ENCODE assay signal across 1 cellular context in the genomic region with DNA sequence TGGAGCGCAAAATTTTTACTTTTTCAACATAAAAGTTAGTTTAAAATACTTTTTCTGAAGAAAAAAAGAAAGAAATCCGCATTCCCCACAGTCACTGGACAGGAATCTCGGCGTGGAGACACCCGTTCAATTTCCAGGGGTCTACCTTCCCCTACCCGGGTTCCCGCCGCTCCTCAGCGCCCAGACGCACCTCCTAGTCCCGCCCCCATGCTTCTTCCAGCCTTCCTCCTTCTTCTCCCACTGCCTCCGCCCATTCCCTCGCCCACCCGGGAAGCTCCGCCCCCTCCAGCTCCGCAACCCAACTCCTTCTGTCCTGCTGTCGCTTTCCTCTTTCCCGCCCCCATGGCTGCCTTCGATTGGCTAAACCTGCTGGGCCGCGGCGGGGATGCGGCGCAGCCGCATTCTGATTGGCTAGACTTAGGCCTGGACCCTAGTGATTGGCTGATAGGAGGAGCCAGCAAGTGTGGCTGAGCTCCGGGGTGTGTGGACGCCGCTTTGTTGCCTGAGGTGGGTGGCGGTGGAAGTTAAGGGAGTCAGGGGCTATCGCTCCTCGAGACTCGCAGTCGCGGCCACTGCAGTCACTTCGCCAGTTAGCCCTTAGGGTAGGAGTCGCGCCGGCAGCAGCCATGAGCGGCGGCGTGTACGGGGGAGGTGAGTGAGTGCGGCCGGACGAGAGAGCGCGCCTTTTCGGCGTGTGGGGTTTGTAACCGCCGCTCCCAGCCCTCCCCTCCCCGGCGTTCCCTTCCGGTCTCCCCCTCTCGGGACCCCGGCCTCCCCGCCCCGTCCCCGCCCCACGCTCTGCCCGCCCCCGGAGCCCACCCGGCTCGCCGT.
TF ChIP-seq lines count a peak whose summit lies in the region.

ACTL6A (plus strand) TSS at position 460 of the 831 bp plus-strand sequence; CDS start at position 627, 167 bp downstream.

TF ChIP-seq in HepG2, 621 proteins besides CTCF, POLR2A, EP300 and RAD21 (continued from another document and continues in another):
- TF ChIP-seq, protein P1, sequence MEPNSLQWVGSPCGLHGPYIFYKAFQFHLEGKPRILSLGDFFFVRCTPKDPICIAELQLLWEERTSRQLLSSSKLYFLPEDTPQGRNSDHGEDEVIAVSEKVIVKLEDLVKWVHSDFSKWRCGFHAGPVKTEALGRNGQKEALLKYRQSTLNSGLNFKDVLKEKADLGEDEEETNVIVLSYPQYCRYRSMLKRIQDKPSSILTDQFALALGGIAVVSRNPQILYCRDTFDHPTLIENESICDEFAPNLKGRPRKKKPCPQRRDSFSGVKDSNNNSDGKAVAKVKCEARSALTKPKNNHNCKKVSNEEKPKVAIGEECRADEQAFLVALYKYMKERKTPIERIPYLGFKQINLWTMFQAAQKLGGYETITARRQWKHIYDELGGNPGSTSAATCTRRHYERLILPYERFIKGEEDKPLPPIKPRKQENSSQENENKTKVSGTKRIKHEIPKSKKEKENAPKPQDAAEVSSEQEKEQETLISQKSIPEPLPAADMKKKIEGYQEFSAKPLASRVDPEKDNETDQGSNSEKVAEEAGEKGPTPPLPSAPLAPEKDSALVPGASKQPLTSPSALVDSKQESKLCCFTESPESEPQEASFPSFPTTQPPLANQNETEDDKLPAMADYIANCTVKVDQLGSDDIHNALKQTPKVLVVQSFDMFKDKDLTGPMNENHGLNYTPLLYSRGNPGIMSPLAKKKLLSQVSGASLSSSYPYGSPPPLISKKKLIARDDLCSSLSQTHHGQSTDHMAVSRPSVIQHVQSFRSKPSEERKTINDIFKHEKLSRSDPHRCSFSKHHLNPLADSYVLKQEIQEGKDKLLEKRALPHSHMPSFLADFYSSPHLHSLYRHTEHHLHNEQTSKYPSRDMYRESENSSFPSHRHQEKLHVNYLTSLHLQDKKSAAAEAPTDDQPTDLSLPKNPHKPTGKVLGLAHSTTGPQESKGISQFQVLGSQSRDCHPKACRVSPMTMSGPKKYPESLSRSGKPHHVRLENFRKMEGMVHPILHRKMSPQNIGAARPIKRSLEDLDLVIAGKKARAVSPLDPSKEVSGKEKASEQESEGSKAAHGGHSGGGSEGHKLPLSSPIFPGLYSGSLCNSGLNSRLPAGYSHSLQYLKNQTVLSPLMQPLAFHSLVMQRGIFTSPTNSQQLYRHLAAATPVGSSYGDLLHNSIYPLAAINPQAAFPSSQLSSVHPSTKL (CRISPR knock-in tag; IDR thresholded peaks at IDR 0.05), result peak; percentile 37; the same call in 1 of the 2 replicates
- TF ChIP-seq HOXD1 (CRISPR knock-in tag; IDR thresholded peaks at IDR 0.05) (no peak), TFE3 (CRISPR knock-in tag; IDR thresholded peaks at IDR 0.05) (no peak; the same call in 1 of the 2 replicates), SP5 (CRISPR knock-in tag; IDR thresholded peaks at IDR 0.05; ENCODE audit: borderline replicate concordance, low read depth) (peak; percentile 74), PLRG1 (conservative IDR thresholded peaks at IDR 0.05) (no peak), ZBTB39 (CRISPR knock-in tag; IDR thresholded peaks at IDR 0.05) (no peak), CCAR2 (optimal IDR thresholded peaks at IDR 0.05; ENCODE audit: low read depth, low read length) (no peak), EHMT2 (IDR thresholded peaks at IDR 0.05; ENCODE audit: borderline replicate concordance, low read depth, low read length) (no peak), JDP2 (CRISPR knock-in tag; IDR thresholded peaks at IDR 0.05; ENCODE audit: borderline replicate concordance) (no peak), ATRX (CRISPR knock-in tag; IDR thresholded peaks at IDR 0.05; ENCODE audit: borderline replicate concordance) (no peak), ZNF224 (CRISPR knock-in tag; IDR thresholded peaks at IDR 0.05) (no peak), ZZZ3 (CRISPR knock-in tag; IDR thresholded peaks at IDR 0.05; ENCODE audit: borderline replicate concordance) (peak; percentile 80; the same call in 1 of the 2 replicates), MATR3 (CRISPR knock-in tag; IDR thresholded peaks at IDR 0.05) (no peak), ZNF652 (CRISPR knock-in tag; IDR thresholded peaks at IDR 0.05; ENCODE audit: borderline replicate concordance, low read depth) (no peak), KDM6A (CRISPR knock-in tag; IDR thresholded peaks at IDR 0.05; ENCODE audit: low read depth) (no peak), SIN3B (IDR thresholded peaks at IDR 0.05; ENCODE audit: low read length) (0 out of 2 replicates have a peak, but pooled peaks have one; percentile 22), ZNF747 (CRISPR knock-in tag; IDR thresholded peaks at IDR 0.05; ENCODE audit: borderline replicate concordance) (peak; percentile 76; the same call in 1 of the 2 replicates), ZKSCAN8 (CRISPR knock-in tag; IDR thresholded peaks at IDR 0.05; ENCODE audit: borderline replicate concordance) (no peak; the same call in 1 of the 2 replicates), KMT2A (CRISPR knock-in tag; IDR thresholded peaks at IDR 0.05) (no peak; the same call in 1 of the 2 replicates), ZBTB49 (CRISPR knock-in tag; IDR thresholded peaks at IDR 0.05; ENCODE audit: borderline replicate concordance) (no peak)
- TF ChIP-seq, protein P2, sequence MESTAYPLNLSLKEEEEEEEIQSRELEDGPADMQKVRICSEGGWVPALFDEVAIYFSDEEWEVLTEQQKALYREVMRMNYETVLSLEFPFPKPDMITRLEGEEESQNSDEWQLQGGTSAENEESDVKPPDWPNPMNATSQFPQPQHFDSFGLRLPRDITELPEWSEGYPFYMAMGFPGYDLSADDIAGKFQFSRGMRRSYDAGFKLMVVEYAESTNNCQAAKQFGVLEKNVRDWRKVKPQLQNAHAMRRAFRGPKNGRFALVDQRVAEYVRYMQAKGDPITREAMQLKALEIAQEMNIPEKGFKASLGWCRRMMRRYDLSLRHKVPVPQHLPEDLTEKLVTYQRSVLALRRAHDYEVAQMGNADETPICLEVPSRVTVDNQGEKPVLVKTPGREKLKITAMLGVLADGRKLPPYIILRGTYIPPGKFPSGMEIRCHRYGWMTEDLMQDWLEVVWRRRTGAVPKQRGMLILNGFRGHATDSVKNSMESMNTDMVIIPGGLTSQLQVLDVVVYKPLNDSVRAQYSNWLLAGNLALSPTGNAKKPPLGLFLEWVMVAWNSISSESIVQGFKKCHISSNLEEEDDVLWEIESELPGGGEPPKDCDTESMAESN (CRISPR knock-in tag; conservative IDR thresholded peaks at IDR 0.05), result peak; percentile 65; the same call in 1 of the 2 replicates
- TF ChIP-seq, protein P3, sequence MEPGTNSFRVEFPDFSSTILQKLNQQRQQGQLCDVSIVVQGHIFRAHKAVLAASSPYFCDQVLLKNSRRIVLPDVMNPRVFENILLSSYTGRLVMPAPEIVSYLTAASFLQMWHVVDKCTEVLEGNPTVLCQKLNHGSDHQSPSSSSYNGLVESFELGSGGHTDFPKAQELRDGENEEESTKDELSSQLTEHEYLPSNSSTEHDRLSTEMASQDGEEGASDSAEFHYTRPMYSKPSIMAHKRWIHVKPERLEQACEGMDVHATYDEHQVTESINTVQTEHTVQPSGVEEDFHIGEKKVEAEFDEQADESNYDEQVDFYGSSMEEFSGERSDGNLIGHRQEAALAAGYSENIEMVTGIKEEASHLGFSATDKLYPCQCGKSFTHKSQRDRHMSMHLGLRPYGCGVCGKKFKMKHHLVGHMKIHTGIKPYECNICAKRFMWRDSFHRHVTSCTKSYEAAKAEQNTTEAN (CRISPR knock-in tag; conservative IDR thresholded peaks at IDR 0.05), result no peak
- TF ChIP-seq, protein P4, sequence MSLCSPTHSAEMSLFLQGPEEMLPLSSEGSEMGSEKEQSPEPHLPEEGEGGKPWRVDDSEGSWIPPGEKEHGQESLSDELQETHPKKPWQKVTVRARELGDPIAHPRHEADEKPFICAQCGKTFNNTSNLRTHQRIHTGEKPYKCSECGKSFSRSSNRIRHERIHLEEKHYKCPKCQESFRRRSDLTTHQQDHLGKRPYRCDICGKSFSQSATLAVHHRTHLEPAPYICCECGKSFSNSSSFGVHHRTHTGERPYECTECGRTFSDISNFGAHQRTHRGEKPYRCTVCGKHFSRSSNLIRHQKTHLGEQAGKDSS (CRISPR knock-in tag; IDR thresholded peaks at IDR 0.05; ENCODE audit: borderline replicate concordance, low read depth), result 0 out of 2 replicates have a peak, but pooled peaks have one; percentile 55
